Comparison of ENCODE assay signal across 8 cellular contexts in the genomic region with DNA sequence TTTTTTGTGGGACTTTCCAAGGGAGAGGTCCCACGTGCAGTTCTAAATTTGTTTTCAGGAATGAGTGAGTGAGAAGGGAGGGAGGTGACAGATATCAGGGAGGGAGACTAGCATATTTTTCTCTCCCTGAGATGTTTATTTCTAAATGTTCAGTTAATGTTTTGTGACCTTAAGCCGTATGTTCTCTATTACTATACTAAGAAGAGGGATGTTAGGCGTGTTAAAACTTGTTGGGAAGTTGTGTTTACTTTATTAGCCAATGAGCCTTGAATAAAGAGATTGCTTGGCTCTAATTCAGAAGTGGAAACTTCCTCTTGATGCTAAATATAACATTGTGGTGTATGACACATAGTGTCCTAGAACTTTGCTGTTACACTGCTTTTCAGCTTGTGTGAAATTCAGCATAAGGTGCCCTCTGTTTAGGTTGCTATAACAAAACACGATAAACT. TPM values are rescaled to one million over a fixed set of nuclear protein-coding genes. Genes with fewer than 3 reads are reported as not detected.
DNase-seq lines count a peak whose midpoint lies in the region; ATAC-seq and TF ChIP-seq lines count a peak whose summit lies in the region.

No MANE protein-coding gene starts in this region.

- no peaks in the 10 kb centered on the region for H3K27me3 ChIP-seq in skeletal muscle tissue (ENCODE audit: control insufficient read depth in 3 of 3, insufficient read depth in 3 of 3, low read length in 3 of 3)

- H3K9ac ChIP-seq in skeletal muscle tissue (ENCODE audit: low read depth in 1 of 3, low read length in 3 of 3): no peak overlapping the region

- DNase-seq in LNCaP clone FGC (ENCODE audit: low read depth) (peak; percentile 61), choroid plexus epithelial cell (ENCODE audit: low read depth) (peak; percentile 89), NCI-H146 treated with DMSO at 0.1 percent for 48 hours (lab: John Stamatoyannopoulos, UW; ENCODE audit: unreplicated experiment) (no peak), left colon (no peak), GDM1 (lab: John Stamatoyannopoulos, UW) (no peak)
- no peak for DNase-seq in stimulated activated naive CD8-positive, alpha-beta T cell treated with anti-CD3 and anti-CD28 coated beads, Interleukin-15, Interleukin-2, amounts not matched to agents 100 U/mL and 50 U/mL, for 24 hours

- H3K27ac ChIP-seq in skeletal muscle tissue (ENCODE audit: low read depth, low read length): peak overlapping the region; percentile 48

- intact Hi-C loops in left colon (cut with DNase I, micrococcal nuclease): no loop called here

- H3K9me3 ChIP-seq in skeletal muscle tissue (ENCODE audit: control insufficient read depth in 3 of 3, low read length in 3 of 3): no peaks in the 10 kb centered on the region

- no peaks in the 10 kb centered on the region for H3K36me3 ChIP-seq in skeletal muscle tissue (ENCODE audit: control insufficient read depth in 3 of 3, insufficient read depth in 3 of 3, low read length in 3 of 3)

- peaks cover 0 to 9% (median 3%) of the 10 kb centered on the region in 3 donors for H3K4me1 ChIP-seq in skeletal muscle tissue (ENCODE audit: control insufficient read depth in 3 of 3, insufficient read depth in 3 of 3, low read length in 3 of 3)

- no peak for TF ChIP-seq CTCF in LNCaP clone FGC (IDR thresholded peaks at IDR 0.05; ENCODE audit: control insufficient read depth, extremely low read depth, insufficient read depth)
- TF ChIP-seq CTCF in choroid plexus epithelial cell (conservative IDR thresholded peaks at IDR 0.05; ENCODE audit: low read depth, low read length): no peak

- H3K4me3 ChIP-seq in LNCaP clone FGC (ENCODE audit: low read depth, low read length): no peak overlapping the region
- no peak overlapping the region for H3K4me3 ChIP-seq in choroid plexus epithelial cell (ENCODE audit: low read depth, low read length)
- H3K4me3 ChIP-seq in skeletal muscle tissue (ENCODE audit: low read length in 3 of 3): no peak overlapping the region

- ATAC-seq in GM18868 (IDR thresholded peaks at IDR 0.05; ENCODE audit: unreplicated experiment) (peak; percentile 79), left colon (no peak)
- no peak for ATAC-seq in stimulated activated naive CD8-positive, alpha-beta T cell treated with anti-CD3 and anti-CD28 coated beads, Interleukin-15, Interleukin-2, amounts not matched to agents 100 U/mL and 50 U/mL, for 24 hours

RNA-seq across cellular contexts. Expression of a gene that starts 37.3 kb away (rescaled TPM):
- under 0.01 TPM for total RNA-seq in skeletal muscle tissue
- total RNA-seq in left colon: under 1 TPM; 0.15 to 0.73 TPM

Comparison
In these comparisons a context has a peak if more than half of its experiments do, and no peak if none do; other contexts are left out.
1. DNase-seq: peak in LNCaP clone FGC (single experiment) and choroid plexus epithelial cell (single experiment); none in NCI-H146 treated with DMSO at 0.1 percent for 48 hours (single experiment), left colon (0 of 2), stimulated activated naive CD8-positive, alpha-beta T cell treated with anti-CD3 and anti-CD28 coated beads, Interleukin-15, Interleukin-2, amounts not matched to agents 100 U/mL and 50 U/mL, for 24 hours (single experiment) and GDM1 (single experiment).